Comparison of ENCODE assay signal across 14 cellular contexts in genomic region chr5:151183451-151184245, GRCh38. TPM values are rescaled to one million over a fixed set of nuclear protein-coding genes. Genes with fewer than 3 reads are reported as not detected.
DNase-seq lines count a peak whose midpoint lies in the region; ATAC-seq and TF ChIP-seq lines count a peak whose summit lies in the region.
"Had no signal": no experiment of that assay in that cellular context is flagged by ENCODE, and none has a peak within 500 bp of the region (broad histone marks: within the 10 kb centered on the region; RNA-seq: fewer than 3 reads in every experiment).

No MANE protein-coding gene starts in this region.

- H3K4me1 ChIP-seq in RWPE2 (ENCODE audit: insufficient read depth, poor library complexity, severe bottlenecking) (no peaks in the 10 kb centered on the region), foreskin keratinocyte (peaks cover 4% of the 10 kb centered on the region), BE2C (no peaks in the 10 kb centered on the region; the same call in 1 of the 2 replicates)

- no peak for DNase-seq in stimulated activated naive CD8-positive, alpha-beta T cell treated with anti-CD3 and anti-CD28 coated beads, Interleukin-15, Interleukin-2, amounts not matched to agents 100 U/mL and 50 U/mL, for 24 hours
- no peak for DNase-seq in RWPE2 (ENCODE audit: low spot score)
- DNase-seq in foreskin keratinocyte = peak; percentile 28 to 57
- no peak for DNase-seq in BE2C
- DNase-seq: activated naive CD8-positive, alpha-beta T cell treated with anti-CD3 and anti-CD28 coated beads, Interleukin-2, amount 10 ng/mL, durations not matched to agents 7 days and 5 days; GDM1; immature natural killer cell; NCI-H69; Right ventricle myocardium superior had no signal

- H3K4me3 ChIP-seq in RWPE2 (ENCODE audit: severe bottlenecking) = no peak overlapping the region
- H3K4me3 ChIP-seq in BE2C (ENCODE audit: low read depth, low read length) = no peak overlapping the region
- H3K4me3 ChIP-seq: HAP-1 had no signal

- H3K36me3 ChIP-seq in RWPE2 (ENCODE audit: low read depth) (no peaks in the 10 kb centered on the region), BE2C (no peaks in the 10 kb centered on the region)
- H3K36me3 ChIP-seq: HAP-1 had no signal

- ATAC-seq in stimulated activated naive CD8-positive, alpha-beta T cell treated with anti-CD3 and anti-CD28 coated beads, Interleukin-15, Interleukin-2, amounts not matched to agents 100 U/mL and 50 U/mL, for 24 hours = no peak
- ATAC-seq in RWPE2 (ENCODE audit: low read depth) = peak; percentile 51; the same call in 2 of the 3 replicates
- peak; percentile 67 for ATAC-seq in foreskin keratinocyte
- ATAC-seq in HG02870 (IDR thresholded peaks at IDR 0.05; ENCODE audit: unreplicated experiment) = no peak
- no peak for ATAC-seq in HG02981 (IDR thresholded peaks at IDR 0.05; ENCODE audit: unreplicated experiment)
- no peak for ATAC-seq in GM21390 (IDR thresholded peaks at IDR 0.05; ENCODE audit: unreplicated experiment)

- no peak overlapping the region for H3K4me3 Mint-ChIP-seq in stimulated activated naive CD8-positive, alpha-beta T cell treated with anti-CD3 and anti-CD28 coated beads, Interleukin-15, Interleukin-2, amounts not matched to agents 100 ng/mL and 50 ng/mL, for 24 hours
- H3K4me3 Mint-ChIP-seq: activated naive CD8-positive, alpha-beta T cell treated with anti-CD3 and anti-CD28 coated beads, Interleukin-2, amount 10 ng/mL, durations not matched to agents 7 days and 5 days; immature natural killer cell had no signal

- H3K36me3 Mint-ChIP-seq in stimulated activated naive CD8-positive, alpha-beta T cell treated with anti-CD3 and anti-CD28 coated beads, Interleukin-15, Interleukin-2, amounts not matched to agents 100 ng/mL and 50 ng/mL, for 24 hours (ENCODE audit: low read depth) = peaks cover 33% of the 10 kb centered on the region

- H3K27ac ChIP-seq in RWPE2 (ENCODE audit: poor library complexity, severe bottlenecking) (no peak overlapping the region), foreskin keratinocyte (peak overlapping the region; percentile 63)

- H3K9me3 Mint-ChIP-seq in stimulated activated naive CD8-positive, alpha-beta T cell treated with anti-CD3 and anti-CD28 coated beads, Interleukin-15, Interleukin-2, amounts not matched to agents 100 ng/mL and 50 ng/mL, for 24 hours = no peaks in the 10 kb centered on the region
- H3K9me3 Mint-ChIP-seq: activated naive CD8-positive, alpha-beta T cell treated with anti-CD3 and anti-CD28 coated beads, Interleukin-2, amount 10 ng/mL, durations not matched to agents 7 days and 5 days had no signal

- H3K9me3 ChIP-seq in RWPE2 (ENCODE audit: severe bottlenecking) = no peaks in the 10 kb centered on the region
- no peaks in the 10 kb centered on the region for H3K9me3 ChIP-seq in BE2C
- H3K9me3 ChIP-seq: HAP-1 had no signal

- peaks cover 8% of the 10 kb centered on the region for H3K4me1 Mint-ChIP-seq in stimulated activated naive CD8-positive, alpha-beta T cell treated with anti-CD3 and anti-CD28 coated beads, Interleukin-15, Interleukin-2, amounts not matched to agents 100 ng/mL and 50 ng/mL, for 24 hours (ENCODE audit: low read depth)

- peak overlapping the region; percentile 76 for H3K27ac Mint-ChIP-seq in stimulated activated naive CD8-positive, alpha-beta T cell treated with anti-CD3 and anti-CD28 coated beads, Interleukin-15, Interleukin-2, amounts not matched to agents 100 ng/mL and 50 ng/mL, for 24 hours
- H3K27ac Mint-ChIP-seq: activated naive CD8-positive, alpha-beta T cell treated with anti-CD3 and anti-CD28 coated beads, Interleukin-2, amount 10 ng/mL, durations not matched to agents 7 days and 5 days had no signal

- H3K27me3 Mint-ChIP-seq in stimulated activated naive CD8-positive, alpha-beta T cell treated with anti-CD3 and anti-CD28 coated beads, Interleukin-15, Interleukin-2, amounts not matched to agents 100 ng/mL and 50 ng/mL, for 24 hours = no peaks in the 10 kb centered on the region
- H3K27me3 Mint-ChIP-seq: activated naive CD8-positive, alpha-beta T cell treated with anti-CD3 and anti-CD28 coated beads, Interleukin-2, amount 10 ng/mL, durations not matched to agents 7 days and 5 days had no signal

- TF ChIP-seq CTCF in RWPE2 (IDR thresholded peaks at IDR 0.05; ENCODE audit: poor library complexity, severe bottlenecking) (no peak), foreskin keratinocyte (conservative IDR thresholded peaks at IDR 0.05) (no peak), BE2C (IDR thresholded peaks at IDR 0.05; ENCODE audit: low read depth, low read length) (no peak)

- H3K27me3 ChIP-seq in RWPE2 (ENCODE audit: insufficient read depth, poor library complexity, severe bottlenecking) (no peaks in the 10 kb centered on the region), foreskin keratinocyte (no peaks in the 10 kb centered on the region), BE2C (no peaks in the 10 kb centered on the region; the same call in 1 of the 2 replicates)

RNA-seq across cellular contexts. Expression of gene ANXA6, which starts 26.1 kb away (rescaled TPM):
- 50.6 and 73.9 TPM in 2 replicates for total RNA-seq in foreskin keratinocyte
- 42.5 and 60.6 TPM in 2 replicates for polyA plus RNA-seq in foreskin keratinocyte
- polyA plus RNA-seq in BE2C (2012; ENCODE audit: insufficient read depth, insufficient read length, low read depth) = 114 TPM

RNA-seq across cellular contexts. Expression of gene CCDC69, which starts 40.2 kb away (rescaled TPM):
- total RNA-seq in foreskin keratinocyte = 4.3 and 6.1 TPM in 2 replicates
- 3.5 and 4.2 TPM in 2 replicates for polyA plus RNA-seq in foreskin keratinocyte
- 0.12 TPM for polyA plus RNA-seq in BE2C (2012; ENCODE audit: insufficient read depth, insufficient read length, low read depth)

Comparison
In these comparisons a context has a peak if more than half of its experiments do, and no peak if none do; other contexts are left out.
1. ATAC-seq: peak in RWPE2 (single experiment) and foreskin keratinocyte (single experiment); none in stimulated activated naive CD8-positive, alpha-beta T cell treated with anti-CD3 and anti-CD28 coated beads, Interleukin-15, Interleukin-2, amounts not matched to agents 100 U/mL and 50 U/mL, for 24 hours (single experiment), HG02870 (single experiment), HG02981 (single experiment) and GM21390 (single experiment).
2. DNase-seq: peak in foreskin keratinocyte (2 of 2); none in stimulated activated naive CD8-positive, alpha-beta T cell treated with anti-CD3 and anti-CD28 coated beads, Interleukin-15, Interleukin-2, amounts not matched to agents 100 U/mL and 50 U/mL, for 24 hours (single experiment), RWPE2 (single experiment) and BE2C (single experiment).